24 cellular contexts compared by ENCODE assay signal in the genomic region with DNA sequence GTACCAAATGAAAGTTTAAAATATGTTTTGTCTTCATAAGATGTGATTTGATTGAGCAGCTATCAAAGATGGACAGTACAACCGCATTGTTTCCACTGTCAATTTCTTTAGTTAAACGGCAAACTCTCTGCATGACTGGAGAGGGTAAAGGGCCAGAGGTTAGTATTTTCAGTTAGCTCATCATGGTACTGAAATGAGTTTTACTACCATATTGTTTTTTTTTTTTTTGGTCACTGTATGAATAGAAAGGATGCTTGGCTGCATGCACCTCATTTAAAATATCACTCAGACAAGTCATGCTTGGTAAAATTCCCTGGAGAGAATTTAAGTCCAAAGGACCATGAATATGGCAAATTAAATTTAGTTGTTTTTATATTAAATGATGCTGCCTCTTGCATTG.
"Had no signal": no experiment of that assay in that cellular context is flagged by ENCODE, and none has a peak within 500 bp of the region (broad histone marks: within the 10 kb centered on the region; RNA-seq: fewer than 3 reads in every experiment).

No MANE protein-coding gene starts in this region.

- DNase-seq: hypothalamus; immature natural killer cell; kidney; left colon; left lung; lower lobe of right lung; mammary epithelial cell; mesenchymal stem cell; naive thymus-derived CD8-positive, alpha-beta T cell; nucleus accumbens; pancreas; psoas muscle; right lobe of liver; stimulated activated CD4-positive, alpha-beta T cell treated with anti-CD3 and anti-CD28 coated beads, Interleukin-1b, Interleukin-23, amount 100 ng/mL, for 48 hours; stimulated activated CD4-positive, alpha-beta T cell treated with anti-CD3 and anti-CD28 coated beads, Interleukin-2, amount 100 ng/mL, for 48 hours; stimulated activated CD4-positive, alpha-beta T cell treated with anti-CD3 and anti-CD28 coated beads, Interleukin-4, amount 100 ng/mL, for 4 hours; stimulated activated CD8-positive, alpha-beta memory T cell treated with anti-CD3 and anti-CD28 coated beads, Interleukin-4, amount 100 ng/mL, for 48 hours; stimulated activated naive CD4-positive, alpha-beta T cell treated with Interleukin-2 at 50 U/mL for 16 hours; stimulated activated naive CD8-positive, alpha-beta T cell treated with anti-CD3 and anti-CD28 coated beads, Interleukin-15, amount 100 ng/mL, for 72 hours; substantia nigra; uterus had no signal

- H3K4me3 Mint-ChIP-seq: immature natural killer cell; naive thymus-derived CD8-positive, alpha-beta T cell; neural crest cell; stimulated activated memory B cell treated with anti-CD40 and anti-IgM and Interleukin-4, amounts not matched to agents 10 μg/mL and 1 μg/mL and 100 μg/mL, for 72 hours; stimulated activated naive CD8-positive, alpha-beta T cell treated with anti-CD3 and anti-CD28 coated beads, Interleukin-15, amount 100 ng/mL, for 72 hours; type B pancreatic cell had no signal

- H3K4me1 Mint-ChIP-seq: immature natural killer cell; naive thymus-derived CD8-positive, alpha-beta T cell; stimulated activated memory B cell treated with anti-CD40 and anti-IgM and Interleukin-4, amounts not matched to agents 10 μg/mL and 1 μg/mL and 100 μg/mL, for 72 hours; stimulated activated naive CD8-positive, alpha-beta T cell treated with anti-CD3 and anti-CD28 coated beads, Interleukin-15, amount 100 ng/mL, for 72 hours had no signal

- ATAC-seq: left colon; left lung; lower lobe of right lung; naive thymus-derived CD8-positive, alpha-beta T cell; pancreas; psoas muscle; right lobe of liver; stimulated activated memory B cell treated with anti-CD40 and anti-IgM and Interleukin-4, amounts not matched to agents 10 μg/mL and 1 μg/mL and 100 μg/mL, for 72 hours; stimulated activated naive CD8-positive, alpha-beta T cell treated with anti-CD3 and anti-CD28 coated beads, Interleukin-15, amount 100 ng/mL, for 72 hours had no signal

- H3K27me3 Mint-ChIP-seq: naive thymus-derived CD8-positive, alpha-beta T cell; stimulated activated memory B cell treated with anti-CD40 and anti-IgM and Interleukin-4, amounts not matched to agents 10 μg/mL and 1 μg/mL and 100 μg/mL, for 72 hours; stimulated activated naive CD8-positive, alpha-beta T cell treated with anti-CD3 and anti-CD28 coated beads, Interleukin-15, amount 100 ng/mL, for 72 hours; type B pancreatic cell had no signal

- H3K9me3 Mint-ChIP-seq: neural crest cell had no signal

- H3K36me3 Mint-ChIP-seq: immature natural killer cell; naive thymus-derived CD8-positive, alpha-beta T cell; stimulated activated memory B cell treated with anti-CD40 and anti-IgM and Interleukin-4, amounts not matched to agents 10 μg/mL and 1 μg/mL and 100 μg/mL, for 72 hours; type B pancreatic cell had no signal

- H3K27ac Mint-ChIP-seq: immature natural killer cell; naive thymus-derived CD8-positive, alpha-beta T cell; stimulated activated memory B cell treated with anti-CD40 and anti-IgM and Interleukin-4, amounts not matched to agents 10 μg/mL and 1 μg/mL and 100 μg/mL, for 72 hours; stimulated activated naive CD8-positive, alpha-beta T cell treated with anti-CD3 and anti-CD28 coated beads, Interleukin-15, amount 100 ng/mL, for 72 hours; type B pancreatic cell had no signal
